ENCODE assay signal across 9 cellular contexts in genomic region chr15:39171944-39172368, GRCh38.
DNase-seq lines count a peak whose midpoint lies in the region; ATAC-seq and TF ChIP-seq lines count a peak whose summit lies in the region.
"Had no signal": no experiment of that assay in that cellular context is flagged by ENCODE, and none has a peak within 500 bp of the region (broad histone marks: within the 10 kb centered on the region; RNA-seq: fewer than 3 reads in every experiment).

No MANE protein-coding gene starts in this region.

- DNase-seq in DMS79 (lab: John Stamatoyannopoulos, UW) = peak; percentile 19
- DNase-seq in M059J (ENCODE audit: low read depth) = peak; percentile 99
- DNase-seq in RPMI7951 (ENCODE audit: low read depth) = peak; percentile 99
- DNase-seq in dermis blood vessel endothelial cell = peak; percentile 99
- peak; percentile 52 for DNase-seq in lower lobe of right lung
- DNase-seq in stimulated activated naive CD8-positive, alpha-beta T cell treated with anti-CD3 and anti-CD28 coated beads, Interleukin-15, amount 100 ng/mL, for 72 hours = peak; percentile 7 to 37
- DNase-seq: activated B cell treated with CpG ODN at 0.5 μM for 24 hours had no signal

- intact Hi-C loops in lower lobe of right lung (cut with DNase I) = loop anchor here (10.0 kb wide), 1 partner anchor 413 kb away; the partner anchor contains the start of gene THBS1

- no peaks in the 10 kb centered on the region for H3K36me3 ChIP-seq in lower lobe of right lung

- H3K27ac Mint-ChIP-seq in stimulated activated naive CD8-positive, alpha-beta T cell treated with anti-CD3 and anti-CD28 coated beads, Interleukin-15, amount 100 ng/mL, for 72 hours = no peak overlapping the region
- H3K27ac Mint-ChIP-seq: activated B cell treated with CpG ODN at 0.5 μM for 24 hours had no signal

- peaks cover 13% of the 10 kb centered on the region for H3K4me1 Mint-ChIP-seq in stimulated activated naive CD8-positive, alpha-beta T cell treated with anti-CD3 and anti-CD28 coated beads, Interleukin-15, amount 100 ng/mL, for 72 hours
- H3K4me1 Mint-ChIP-seq: activated B cell treated with CpG ODN at 0.5 μM for 24 hours had no signal

- H3K9me3 Mint-ChIP-seq in stimulated activated naive CD8-positive, alpha-beta T cell treated with anti-CD3 and anti-CD28 coated beads, Interleukin-15, amount 100 ng/mL, for 72 hours = no peaks in the 10 kb centered on the region
- H3K9me3 Mint-ChIP-seq: activated B cell treated with CpG ODN at 0.5 μM for 24 hours had no signal

- H3K27me3 ChIP-seq in lower lobe of right lung (ENCODE audit: low read depth) = no peaks in the 10 kb centered on the region

- H3K27me3 Mint-ChIP-seq in stimulated activated naive CD8-positive, alpha-beta T cell treated with anti-CD3 and anti-CD28 coated beads, Interleukin-15, amount 100 ng/mL, for 72 hours = peaks cover 47% of the 10 kb centered on the region

- peak; percentile 90 to 95 for ATAC-seq in lower lobe of right lung
- peak; percentile 70 for ATAC-seq in stimulated activated naive CD8-positive, alpha-beta T cell treated with anti-CD3 and anti-CD28 coated beads, Interleukin-15, amount 100 ng/mL, for 72 hours
- ATAC-seq in HG02884 (IDR thresholded peaks at IDR 0.05; ENCODE audit: unreplicated experiment) = no peak
- ATAC-seq in GM21619 (IDR thresholded peaks at IDR 0.05; ENCODE audit: unreplicated experiment) = no peak

- peak; percentile 42 for TF ChIP-seq CTCF in lower lobe of right lung (IDR thresholded peaks at IDR 0.05)

- H3K4me1 ChIP-seq in lower lobe of right lung = peaks cover 23% of the 10 kb centered on the region

- no peak overlapping the region for H3K4me3 ChIP-seq in lower lobe of right lung

- no peak overlapping the region for H3K4me3 Mint-ChIP-seq in stimulated activated naive CD8-positive, alpha-beta T cell treated with anti-CD3 and anti-CD28 coated beads, Interleukin-15, amount 100 ng/mL, for 72 hours
- H3K4me3 Mint-ChIP-seq: activated B cell treated with CpG ODN at 0.5 μM for 24 hours had no signal

- no peaks in the 10 kb centered on the region for H3K9me3 ChIP-seq in lower lobe of right lung

- H3K27ac ChIP-seq in lower lobe of right lung = peak overlapping the region; percentile 63

Comparison
In these comparisons a context has a peak if more than half of its experiments do, and no peak if none do; other contexts are left out.
1. DNase-seq: peak in every context shown above with its lines; median percentile 99 in M059J; 99 in RPMI7951; 99 in dermis blood vessel endothelial cell; 52 in lower lobe of right lung; 22 in stimulated activated naive CD8-positive, alpha-beta T cell treated with anti-CD3 and anti-CD28 coated beads, Interleukin-15, amount 100 ng/mL, for 72 hours; 19 in DMS79.
2. ATAC-seq: peak in lower lobe of right lung (2 of 2) and stimulated activated naive CD8-positive, alpha-beta T cell treated with anti-CD3 and anti-CD28 coated beads, Interleukin-15, amount 100 ng/mL, for 72 hours (single experiment); none in HG02884 (single experiment) and GM21619 (single experiment).